Comparison of ENCODE assay signal across 14 cellular contexts in genomic region chr2:97950329-97951154, GRCh38. TPM values are rescaled to one million over a fixed set of nuclear protein-coding genes. Genes with fewer than 3 reads are reported as not detected.
DNase-seq lines count a peak whose midpoint lies in the region; ATAC-seq and TF ChIP-seq lines count a peak whose summit lies in the region.
"Had no signal": no experiment of that assay in that cellular context is flagged by ENCODE, and none has a peak within 500 bp of the region (broad histone marks: within the 10 kb centered on the region; RNA-seq: fewer than 3 reads in every experiment).

No MANE protein-coding gene starts in this region.

- H3K23me2 ChIP-seq in H9 (ENCODE audit: insufficient read length, low read depth, low read length, poor library complexity, severe bottlenecking), result no peaks in the 10 kb centered on the region

- no peak overlapping the region for H2BK12ac ChIP-seq in H9 (ENCODE audit: insufficient read length, low read depth, low read length)

- H3K27me3 Mint-ChIP-seq in natural killer cell (ENCODE audit: low read depth in 2 of 2) (no peaks in the 10 kb centered on the region), H9 (ENCODE audit: low read depth) (no peaks in the 10 kb centered on the region)
- H3K27me3 Mint-ChIP-seq in natural killer cell treated with Interleukin-12 subunit alpha and Interleukin-12 subunit beta and Interleukin-15 and Interleukin-18, amount 100 ng/mL, for 72 hours, result no peaks in the 10 kb centered on the region

- H3K27ac Mint-ChIP-seq in natural killer cell (peak overlapping the region; percentile 34 to 61), H9 (no peak overlapping the region; a peak in 1 of 7 replicates)
- peak overlapping the region in 1 of 2 donors; percentile 69 for H3K27ac Mint-ChIP-seq in natural killer cell treated with Interleukin-12 subunit alpha and Interleukin-12 subunit beta and Interleukin-15 and Interleukin-18, amount 100 ng/mL, for 72 hours

- no peak for TF ChIP-seq POLR2A in spleen (IDR thresholded peaks at IDR 0.05)

- H3K9me3 ChIP-seq in adipocyte (ENCODE audit: control insufficient read depth, low read length) (no peaks in the 10 kb centered on the region), H9 (ENCODE audit: control insufficient read depth, low read depth, low read length) (no peaks in the 10 kb centered on the region), spleen (no peaks in the 10 kb centered on the region)
- H3K9me3 ChIP-seq: BE2C, upper lobe of right lung had no signal

- H4K8ac ChIP-seq in H9 (replicated peaks; ENCODE audit: insufficient read length, low read depth, low read length), result no peak overlapping the region

- H2AFZ ChIP-seq in H9 (ENCODE audit: low read length), result no peak overlapping the region

- H3K36me3 Mint-ChIP-seq in natural killer cell (no peaks in the 10 kb centered on the region), H9 (ENCODE audit: insufficient read depth in 1 of 3, low read depth in 3 of 3) (peaks cover 0 to 5% (median 0%) of the 10 kb centered on the region in 3 experiments; a peak in 2 of 7 replicates)
- no peaks in the 10 kb centered on the region for H3K36me3 Mint-ChIP-seq in natural killer cell treated with Interleukin-12 subunit alpha and Interleukin-12 subunit beta and Interleukin-15 and Interleukin-18, amount 100 ng/mL, for 72 hours

- no peak overlapping the region for H3K56ac ChIP-seq in H9 (ENCODE audit: insufficient read length, low read depth, low read length)

- no peak overlapping the region for H2BK5ac ChIP-seq in H9 (ENCODE audit: insufficient read length, low read length)

- H3K27me3 ChIP-seq in adipocyte (replicated peaks; ENCODE audit: control insufficient read depth, insufficient read depth, low read length) (no peaks in the 10 kb centered on the region), H9 (ENCODE audit: insufficient read depth, low read length) (no peaks in the 10 kb centered on the region), spleen (replicated peaks in 1 of 7) (no peaks in the 10 kb centered on the region)
- H3K27me3 ChIP-seq: BE2C, upper lobe of right lung had no signal

- H3K79me1 ChIP-seq in H9 (ENCODE audit: insufficient read depth, low read depth, low read length, poor library complexity, severe bottlenecking), result no peaks in the 10 kb centered on the region

- ATAC-seq in natural killer cell, result no peak
- ATAC-seq in natural killer cell treated with Interleukin-12 subunit alpha and Interleukin-12 subunit beta and Interleukin-15 and Interleukin-18, amount 100 ng/mL, for 72 hours, result no peak

- H3K27ac ChIP-seq in H9 (ENCODE audit: insufficient read length, low read depth, low read length) (no peak overlapping the region), spleen (peak overlapping the region in 1 of 8 donors; percentile 8)
- H3K27ac ChIP-seq: upper lobe of right lung had no signal

- H3K18ac ChIP-seq in H9 (ENCODE audit: insufficient read length, low read depth, low read length), result no peak overlapping the region

- DNase-seq in natural killer cell (no peak), adipocyte (ENCODE audit: low read depth) (peak; percentile 88), islet precursor cell (peak; percentile 59), H9 (no peak), spleen (no peak), NOMO-1 treated with dmso at 0.1 percent for 144 hours (lab: John Stamatoyannopoulos, UW; ENCODE audit: unreplicated experiment) (no peak), OCI-M2 (lab: John Stamatoyannopoulos, UW; ENCODE audit: unreplicated experiment) (no peak)
- no peak for DNase-seq in natural killer cell treated with Interleukin-12 subunit alpha and Interleukin-12 subunit beta and Interleukin-15 and Interleukin-18, amount 100 ng/mL, for 72 hours (ENCODE audit: low spot score)
- DNase-seq: activated gamma-delta T cell treated with Interleukin-2 at 50 U/mL for 16 hours; BE2C; MM.1S; NK-92 treated with Interleukin-12 subunit alpha and Interleukin-12 subunit beta, amount 100 ng/mL, for 24 hours; stimulated activated CD4-positive, alpha-beta T cell treated with anti-CD3 and anti-CD28 coated beads, Interleukin-4, amount 100 ng/mL, for 24 hours; upper lobe of right lung had no signal

- H4K91ac ChIP-seq in H9 (ENCODE audit: insufficient read length, low read depth, low read length), result no peak overlapping the region

- peaks cover 70 to 77% of the 10 kb centered on the region in 2 donors for H3K4me1 Mint-ChIP-seq in natural killer cell
- H3K4me1 Mint-ChIP-seq in natural killer cell treated with Interleukin-12 subunit alpha and Interleukin-12 subunit beta and Interleukin-15 and Interleukin-18, amount 100 ng/mL, for 72 hours (ENCODE audit: low read depth in 2 of 2), result peaks cover 56 to 71% of the 10 kb centered on the region in 2 donors
- H3K4me1 Mint-ChIP-seq in H9, result peaks cover 11 to 19% of the 10 kb centered on the region in 2 experiments

- H3K9ac ChIP-seq in adipocyte (ENCODE audit: low read length) (peak overlapping the region; percentile 27), H9 (ENCODE audit: extremely low read depth, insufficient read length, low read length) (no peak overlapping the region)

- H3K14ac ChIP-seq in H9 (ENCODE audit: insufficient read depth, low read length), result no peak overlapping the region

- TF ChIP-seq CTCF in natural killer cell (IDR thresholded peaks at IDR 0.05) (no peak), H9 (conservative IDR thresholded peaks at IDR 0.05) (no peak), spleen (IDR thresholded peaks at IDR 0.05 in 8 of 11, conservative IDR thresholded peaks at IDR 0.05 in 3 of 11) (no peak)

- no CpG with 5 or more reads among the region's 3 CpGs for WGBS in H9 (ENCODE audit: extremely low coverage, insufficient read length, low lambda C conversion rate)
- WGBS in spleen, 5 donors, result 70 to 89% (median 87%) methylated on average over 3 of the region's 3 CpGs

- H3K4me3 Mint-ChIP-seq in natural killer cell (no peak overlapping the region), H9 (no peak overlapping the region)
- no peak overlapping the region for H3K4me3 Mint-ChIP-seq in natural killer cell treated with Interleukin-12 subunit alpha and Interleukin-12 subunit beta and Interleukin-15 and Interleukin-18, amount 100 ng/mL, for 72 hours

- no peak overlapping the region for H3K4ac ChIP-seq in H9 (ENCODE audit: low read depth, low read length)

- H3K79me2 ChIP-seq in H9 (ENCODE audit: insufficient read depth, low read length), result no peaks in the 10 kb centered on the region; the same call in 1 of the 2 replicates

- H3K9me3 Mint-ChIP-seq in natural killer cell (no peaks in the 10 kb centered on the region), H9 (peaks cover 0 to 5% of the 10 kb centered on the region in 2 experiments; a peak in 2 of 5 replicates)
- H3K9me3 Mint-ChIP-seq in natural killer cell treated with Interleukin-12 subunit alpha and Interleukin-12 subunit beta and Interleukin-15 and Interleukin-18, amount 100 ng/mL, for 72 hours, result no peaks in the 10 kb centered on the region

- intact Hi-C loops in natural killer cell (cut with micrococcal nuclease), result no loop called here
- intact Hi-C loops in spleen (cut with DNase I; ENCODE audit: low total_unique reads), result no loop called here

- H2BK15ac ChIP-seq in H9 (ENCODE audit: low read depth, low read length), result no peak overlapping the region

- no peak overlapping the region for H3T11ph ChIP-seq in H9 (ENCODE audit: low read length)

- no peak overlapping the region for H2BK20ac ChIP-seq in H9 (ENCODE audit: low read depth, low read length, poor library complexity, severe bottlenecking)

- H3K36me3 ChIP-seq in adipocyte (ENCODE audit: control insufficient read depth, insufficient read depth, low read length, severe bottlenecking) (no peaks in the 10 kb centered on the region), spleen (no peaks in the 10 kb centered on the region)
- H3K36me3 ChIP-seq: BE2C, upper lobe of right lung had no signal

- H2BK120ac ChIP-seq in H9 (ENCODE audit: low read depth, low read length, poor library complexity, severe bottlenecking), result no peak overlapping the region

- H3K4me3 ChIP-seq in adipocyte (ENCODE audit: low read length) (peak overlapping the region; percentile 58), spleen (no peak overlapping the region)
- H3K4me3 ChIP-seq: upper lobe of right lung had no signal

- H3K4me1 ChIP-seq in adipocyte (ENCODE audit: control insufficient read depth, insufficient read depth, low read length) (peaks cover 28% of the 10 kb centered on the region), H9 (ENCODE audit: insufficient read depth, low read length) (no peaks in the 10 kb centered on the region), spleen (peaks cover 4 to 95% (median 69%) of the 10 kb centered on the region in 6 donors)
- H3K4me1 ChIP-seq: BE2C had no signal

- no peak overlapping the region for H3K4me2 ChIP-seq in H9 (ENCODE audit: insufficient read depth, insufficient read length, low read length)

- no peak overlapping the region for H4K5ac ChIP-seq in H9 (ENCODE audit: insufficient read length, low read depth, low read length)

- no peak overlapping the region for H3K23ac ChIP-seq in H9 (ENCODE audit: insufficient read length, low read depth, low read length)

- no peak overlapping the region for H2AK5ac ChIP-seq in H9 (ENCODE audit: insufficient read length, low read length)

- no peaks in the 10 kb centered on the region for H4K20me1 ChIP-seq in H9 (ENCODE audit: control insufficient read depth, insufficient read depth, insufficient read length)

RNA-seq across cellular contexts. Expression of gene TMEM131, which starts 45.2 kb away (rescaled TPM):
- total RNA-seq in natural killer cell (10 to 100 TPM; 44.8 to 72.1 (median 67.1) TPM), H9 (2021) (20.9 and 22.3 TPM in 2 replicates), spleen (10 to 100 TPM; 54.6 to 74.0 (median 64.8) TPM)
- 10 to 100 TPM; 44.6 to 47.3 TPM for total RNA-seq in natural killer cell treated with Interleukin-12 subunit alpha and Interleukin-12 subunit beta and Interleukin-15 and Interleukin-18, amount 100 ng/mL, for 72 hours
- polyA plus RNA-seq in spleen, result 10 to 100 TPM in 2 of 3 donors, 1 to 10 TPM in 1; 9.2 to 15.2 (median 12.3) TPM

Comparison
In these comparisons a context has a peak if more than half of its experiments do, and no peak if none do; other contexts are left out.
1. DNase-seq: peak in adipocyte (single experiment) and islet precursor cell (single experiment); none in natural killer cell (single experiment), natural killer cell treated with Interleukin-12 subunit alpha and Interleukin-12 subunit beta and Interleukin-15 and Interleukin-18, amount 100 ng/mL, for 72 hours (single experiment), H9 (single experiment), spleen (single experiment), NOMO-1 treated with dmso at 0.1 percent for 144 hours (single experiment) and OCI-M2 (single experiment).
2. H3K27ac Mint-ChIP-seq: peak in natural killer cell (2 of 2); none in H9 (0 of 3).